In genomic region chr1:160205974-160206369, GRCh38 we compare ENCODE assay signal across 8 cellular contexts. TPM values are rescaled to one million over a fixed set of nuclear protein-coding genes. Genes with fewer than 3 reads are reported as not detected.
DNase-seq lines count a peak whose midpoint lies in the region; ATAC-seq and TF ChIP-seq lines count a peak whose summit lies in the region.

No MANE protein-coding gene starts in this region.

- peak; percentile 26 for DNase-seq in GM04503 (ENCODE audit: low read depth)
- peak in 1 of 2 donors; percentile 32 for DNase-seq in central memory CD8-positive, alpha-beta T cell (ENCODE audit: low spot score in 2 of 2)
- peak; percentile 28 to 35 for DNase-seq in stimulated activated CD4-positive, alpha-beta T cell treated with anti-CD3 and anti-CD28 coated beads, Interleukin-4, amount 100 ng/mL, for 48 hours (ENCODE audit: low read depth in 2 of 2)
- DNase-seq in NCI-H146 treated with DMSO at 0.1 percent for 48 hours (lab: John Stamatoyannopoulos, UW; ENCODE audit: unreplicated experiment): no peak
- DNase-seq in SK-N-DZ (ENCODE audit: low spot score): no peak

- peak overlapping the region; percentile 34 for H3K27ac Mint-ChIP-seq in central memory CD8-positive, alpha-beta T cell (ENCODE audit: low read depth)

- H3K27me3 Mint-ChIP-seq in central memory CD8-positive, alpha-beta T cell: no peaks in the 10 kb centered on the region

- H3K4me1 ChIP-seq in liver (ENCODE audit: control insufficient read depth in 4 of 4, insufficient read depth in 4 of 4, low read length in 3 of 4): peaks cover 3 to 26% (median 9%) of the 10 kb centered on the region in 4 donors

- H3K27me3 ChIP-seq in liver (ENCODE audit: control insufficient read depth in 4 of 4, insufficient read depth in 4 of 4, low read length in 3 of 4): no peaks in the 10 kb centered on the region

- H3K9me3 Mint-ChIP-seq in central memory CD8-positive, alpha-beta T cell: no peaks in the 10 kb centered on the region

- no peak for TF ChIP-seq CTCF in VCaP (conservative IDR thresholded peaks at IDR 0.05)
- no peak for TF ChIP-seq CTCF in liver (IDR thresholded peaks at IDR 0.05; ENCODE audit: low read depth, low read length, missing input control)

- peak overlapping the region; percentile 83 for H3K4me3 Mint-ChIP-seq in central memory CD8-positive, alpha-beta T cell

- peaks cover 24% of the 10 kb centered on the region for H3K4me1 Mint-ChIP-seq in central memory CD8-positive, alpha-beta T cell

- peak; percentile 28 for ATAC-seq in HG03439 (IDR thresholded peaks at IDR 0.05; ENCODE audit: unreplicated experiment)
- ATAC-seq in central memory CD8-positive, alpha-beta T cell (replicated peaks; ENCODE audit: extremely low read depth, poor library complexity, severe bottlenecking): peak; percentile 82

- no peak for TF ChIP-seq RAD21 in liver (IDR thresholded peaks at IDR 0.05)

- peak overlapping the region; percentile 74 to 94 (median 83) for H3K4me3 ChIP-seq in liver (ENCODE audit: low read depth in 1 of 3, low read length in 3 of 3)

- H3K9ac ChIP-seq in liver (ENCODE audit: low read depth in 1 of 2, low read length in 2 of 2): peak overlapping the region; percentile 76 to 83

- 16% methylated on average over 10 of the region's 10 CpGs for WGBS in liver

- H3K36me3 Mint-ChIP-seq in central memory CD8-positive, alpha-beta T cell (ENCODE audit: insufficient read depth): peaks cover 8% of the 10 kb centered on the region

- H3K27ac ChIP-seq in VCaP (peak overlapping the region; percentile 86), liver (ENCODE audit: low read depth in 1 of 2, low read length in 2 of 2) (peak overlapping the region; percentile 88 to 89)

- no peaks in the 10 kb centered on the region for H3K9me3 ChIP-seq in liver (ENCODE audit: control insufficient read depth in 4 of 4, low read length in 3 of 4)

- peaks cover 0 to 2% (median 0%) of the 10 kb centered on the region in 4 donors for H3K36me3 ChIP-seq in liver (ENCODE audit: control insufficient read depth in 4 of 4, insufficient read depth in 3 of 4, low read depth in 1 of 4, low read length in 3 of 4)

TF ChIP-seq in liver, 16 proteins besides CTCF, POLR2A, EP300 and RAD21:
- no peak for TF ChIP-seq FOXA2 (IDR thresholded peaks at IDR 0.05)
- no peak for TF ChIP-seq GABPA (IDR thresholded peaks at IDR 0.05 in 1 of 2, conservative IDR thresholded peaks at IDR 0.05 in 1 of 2)
- no peak for TF ChIP-seq ZBTB33 (IDR thresholded peaks at IDR 0.05)
- no peak for TF ChIP-seq YY1 (IDR thresholded peaks at IDR 0.05)
- no peak for TF ChIP-seq REST (IDR thresholded peaks at IDR 0.05)
- TF ChIP-seq SP1 (IDR thresholded peaks at IDR 0.05): no peak
- TF ChIP-seq NR2F2 (IDR thresholded peaks at IDR 0.05): no peak
- no peak for TF ChIP-seq HNF4A (conservative IDR thresholded peaks at IDR 0.05)
- TF ChIP-seq FOXA1 (IDR thresholded peaks at IDR 0.05): no peak
- TF ChIP-seq MAX (IDR thresholded peaks at IDR 0.05): no peak
- no peak for TF ChIP-seq JUND (IDR thresholded peaks at IDR 0.05)
- TF ChIP-seq EGR1 (IDR thresholded peaks at IDR 0.05; ENCODE audit: low read depth in 2 of 2): no peak
- no peak for TF ChIP-seq HNF4G (IDR thresholded peaks at IDR 0.05)
- TF ChIP-seq ATF3 (IDR thresholded peaks at IDR 0.05): no peak
- TF ChIP-seq TAF1 (conservative IDR thresholded peaks at IDR 0.05): no peak
- TF ChIP-seq RXRA (IDR thresholded peaks at IDR 0.05): no peak
TF ChIP-seq in liver: peak in this region for 0.

RNA-seq across cellular contexts. Expression of gene PEA15, which starts 0.8 kb away (rescaled TPM):
- 10 to 100 TPM; 10.3 to 11.9 TPM for total RNA-seq in liver
- polyA plus RNA-seq in liver: 10 to 100 TPM in 1 of 2 donors, 1 to 10 TPM in 1; 8.1 to 44.5 TPM
- polyA plus RNA-seq in SK-N-DZ (2014; cell fraction: cytosol; rRNA removed): 38.9 and 43.6 TPM in 2 replicates
- 34.1 and 35.2 TPM in 2 replicates for polyA plus RNA-seq in SK-N-DZ (2014; cell fraction: nucleus; rRNA removed)

RNA-seq across cellular contexts. Expression of gene CASQ1, which starts 15.6 kb away (rescaled TPM):
- total RNA-seq in liver: not detected
- not detected for polyA plus RNA-seq in liver
- 0.85 and 1.6 TPM in 2 replicates for polyA plus RNA-seq in SK-N-DZ (2014; cell fraction: cytosol; rRNA removed)
- 0.23 TPM in 1 of 2 replicates, not detected in the other for polyA plus RNA-seq in SK-N-DZ (2014; cell fraction: nucleus; rRNA removed)

RNA-seq across cellular contexts. Expression of gene ATP1A4, which starts 54.6 kb away (rescaled TPM):
- total RNA-seq in liver: not detected
- not detected for polyA plus RNA-seq in liver
- polyA plus RNA-seq in SK-N-DZ (2014; cell fraction: cytosol; rRNA removed): not detected in 2 replicates
- not detected in 2 replicates for polyA plus RNA-seq in SK-N-DZ (2014; cell fraction: nucleus; rRNA removed)

RNA-seq across cellular contexts. Expression of gene DCAF8, which starts 56.4 kb away (rescaled TPM):
- 100 to 1,000 TPM in 1 of 2 donors, 10 to 100 TPM in 1; 80.3 to 199 TPM for total RNA-seq in liver
- 100 to 1,000 TPM in 1 of 2 donors, 10 to 100 TPM in 1; 84.5 to 120 TPM for polyA plus RNA-seq in liver
- polyA plus RNA-seq in SK-N-DZ (2014; cell fraction: cytosol; rRNA removed): 56.9 and 57.7 TPM in 2 replicates
- 340 and 433 TPM in 2 replicates for polyA plus RNA-seq in SK-N-DZ (2014; cell fraction: nucleus; rRNA removed)

Comparison
In these comparisons a context has a peak if more than half of its experiments do, and no peak if none do; other contexts are left out.
1. DNase-seq: peak in GM04503 (single experiment) and stimulated activated CD4-positive, alpha-beta T cell treated with anti-CD3 and anti-CD28 coated beads, Interleukin-4, amount 100 ng/mL, for 48 hours (2 of 2); none in NCI-H146 treated with DMSO at 0.1 percent for 48 hours (single experiment) and SK-N-DZ (single experiment).